Comparison of ENCODE assay signal across 30 cellular contexts in genomic region chr2:220356076-220356475, GRCh38.
DNase-seq lines count a peak whose midpoint lies in the region; ATAC-seq, FAIRE-seq and TF ChIP-seq lines count a peak whose summit lies in the region.
"Had no signal": no experiment of that assay in that cellular context is flagged by ENCODE, and none has a peak within 500 bp of the region (broad histone marks: within the 10 kb centered on the region; RNA-seq: fewer than 3 reads in every experiment).

No MANE protein-coding gene starts in this region.

- BruUV-seq in PC-3 (replicated peaks; lab: Mats Ljungman, UMichigan): no TSS peak

- H3K9me2 ChIP-seq in PC-3 (replicated peaks; ENCODE audit: low read length): no peaks in the 10 kb centered on the region

- intact Hi-C loops in PC-3 (cut with micrococcal nuclease) (no loop called here), thyroid gland (cut with DNase I) (no loop called here)

- H3K27ac ChIP-seq in PC-3 (ENCODE audit: low read length) (no peak overlapping the region), thyroid gland (peak overlapping the region in 1 of 3 donors; percentile 18), small intestine (ENCODE audit: low read depth in 1 of 2, low read length in 1 of 2) (no peak overlapping the region)
- H3K27ac ChIP-seq: cardiac muscle cell, colonic mucosa, RWPE1, spleen had no signal

- CTCF ChIA-PET in PC-3 (lab: Charles Lee) (interaction anchor here (0.6 to 1.2 kb wide), 2 partner anchors 178 to 468 kb away, joined by 3 read pairs; no protein-coding TSS in a partner anchor), GM10248 (lab: Yijun Ruan, JAX) (interaction anchor here (0.6 to 1.4 kb wide), 2 partner anchors 11 to 18 kb away, joined by 3 read pairs; no protein-coding TSS in a partner anchor)

- no peak for FAIRE-seq in small intestine (lab: Jason Lieb, UNC)
- FAIRE-seq: A204.1, islet of Langerhans had no signal

- H4K20me1 ChIP-seq in PC-3 (ENCODE audit: low read length): no peaks in the 10 kb centered on the region

- H3K36me3 ChIP-seq in PC-3 (ENCODE audit: low read depth, low read length) (no peaks in the 10 kb centered on the region), thyroid gland (no peaks in the 10 kb centered on the region), small intestine (ENCODE audit: control insufficient read depth in 2 of 2, insufficient read depth in 2 of 2, low read length in 2 of 2) (no peaks in the 10 kb centered on the region)
- H3K36me3 ChIP-seq: cardiac muscle cell, colonic mucosa, spleen had no signal

- ATAC-seq in PC-3: peak; percentile 78
- no peak for ATAC-seq in HG02885 (IDR thresholded peaks at IDR 0.05; ENCODE audit: poor library complexity, unreplicated experiment)
- ATAC-seq: right cardiac atrium; stimulated activated naive CD8-positive, alpha-beta T cell treated with anti-CD3 and anti-CD28 coated beads, Interleukin-15, Interleukin-2, amounts not matched to agents 100 U/mL and 50 U/mL, for 24 hours had no signal

- no peak overlapping the region for H3K9ac ChIP-seq in PC-3 (ENCODE audit: low read length)

- H3K4me2 ChIP-seq in PC-3 (ENCODE audit: low read length): 0 out of 2 replicates have a peak overlapping the region, but pooled peaks have one; percentile 1

- H3K4me1 ChIP-seq in PC-3 (ENCODE audit: insufficient read depth, low read length) (peaks cover 12% of the 10 kb centered on the region), thyroid gland (peaks cover 0 to 8% of the 10 kb centered on the region in 2 donors), small intestine (ENCODE audit: control insufficient read depth in 2 of 2, insufficient read depth in 1 of 2, low read depth in 1 of 2, low read length in 1 of 2) (no peaks in the 10 kb centered on the region)
- H3K4me1 ChIP-seq: colonic mucosa, spleen had no signal

- no peak for TF ChIP-seq CTCF in PC-3 (conservative IDR thresholded peaks at IDR 0.05; ENCODE audit: low read depth, low read length)
- TF ChIP-seq CTCF in fibroblast of mammary gland (conservative IDR thresholded peaks at IDR 0.05; ENCODE audit: control insufficient read depth, insufficient read depth, low read depth, low read length): no peak
- no peak for TF ChIP-seq CTCF in thyroid gland (IDR thresholded peaks at IDR 0.05)
- no peak for TF ChIP-seq CTCF in GM10248 (IDR thresholded peaks at IDR 0.05; ENCODE audit: control extremely low read depth, extremely low read depth, low read depth, missing control alignments)

- H3K79me2 ChIP-seq in PC-3 (ENCODE audit: low read length): no peaks in the 10 kb centered on the region

- POLR2A ChIA-PET in PC-3 (lab: Charles Lee; ENCODE audit: unreplicated experiment) (no interaction called here), GM10248 (lab: Yijun Ruan, JAX) (no interaction called here)

- H3K27me3 ChIP-seq in PC-3 (ENCODE audit: low read length): no peaks in the 10 kb centered on the region
- no peaks in the 10 kb centered on the region for H3K27me3 ChIP-seq in thyroid gland
- H3K27me3 ChIP-seq in small intestine (ENCODE audit: control insufficient read depth in 2 of 2, insufficient read depth in 2 of 2, low read length in 2 of 2): no peaks in the 10 kb centered on the region
- H3K27me3 ChIP-seq: cardiac muscle cell, colonic mucosa, spleen had no signal

- DNase-seq in NCI-H82 (lab: John Stamatoyannopoulos, UW): peak; percentile 9
- no peak for DNase-seq in NCI-H82 treated with DMSO at 0.1 percent for 48 hours (lab: John Stamatoyannopoulos, UW; ENCODE audit: unreplicated experiment)
- peak; percentile 63 for DNase-seq in PC-3
- peak; percentile 30 for DNase-seq in fibroblast of mammary gland (ENCODE audit: low read depth)
- peak; percentile 22 to 23 for DNase-seq in thyroid gland
- DNase-seq in GM10248 (ENCODE audit: extremely low spot score): no peak
- DNase-seq in small intestine: no peak
- DNase-seq: activated B cell treated with CpG ODN at 0.5 μM for 24 hours; activated CD4-positive, alpha-beta T cell treated with anti-CD3 and anti-CD28 coated beads, Interleukin-2, amount 10 ng/mL, durations not matched to agents 7 days and 5 days; activated effector memory CD4-positive, alpha-beta T cell treated with anti-CD3 and anti-CD28 coated beads, Interleukin-2, amount 50 U/mL, for 16 hours; activated T-cell treated with anti-CD3 and anti-CD28 coated beads, Interleukin-2, amount 50 U/mL, for 24 hours; anterior cingulate cortex; CD4-positive, CD25-positive, alpha-beta regulatory T cell; colonic mucosa; effector CD4-positive, alpha-beta T cell; glutamatergic neuron; HCEC 1CT; NCI-H1092; NCI-H1694 treated with DMSO at 0.1 percent for 48 hours; NCI-H2171; posterior cingulate gyrus; right cardiac atrium; spleen; stimulated activated CD4-positive, alpha-beta T cell treated with anti-CD3 and anti-CD28 coated beads, Interleukin-2, amount 100 ng/mL, for 24 hours; stimulated activated naive CD8-positive, alpha-beta T cell treated with anti-CD3 and anti-CD28 coated beads, Interleukin-15, Interleukin-2, amounts not matched to agents 100 U/mL and 50 U/mL, for 24 hours had no signal

- TF ChIP-seq POLR2A in thyroid gland (IDR thresholded peaks at IDR 0.05): no peak

- WGBS in thyroid gland, 2 donors: 8 to 21% methylated on average over 1 of the region's 1 CpG
- whole genome bisulfite sequencing in small intestine, 3 donors: 3 to 47% (median 8%) methylated on average over 1 of the region's 1 CpG

- no peak overlapping the region for H3K4me3 ChIP-seq in PC-3 (ENCODE audit: low read length)
- no peak overlapping the region for H3K4me3 ChIP-seq in fibroblast of mammary gland (ENCODE audit: control insufficient read depth, low read depth, low read length)
- H3K4me3 ChIP-seq in thyroid gland (replicated peaks in 1 of 3): no peak overlapping the region
- H3K4me3 ChIP-seq in small intestine (ENCODE audit: low read depth in 1 of 2, low read length in 2 of 2): no peak overlapping the region
- H3K4me3 ChIP-seq: cardiac muscle cell, colonic mucosa, spleen had no signal

- no peak overlapping the region for H2AFZ ChIP-seq in PC-3 (ENCODE audit: low read length)

- H3F3A ChIP-seq in PC-3 (ENCODE audit: low read length, unreplicated experiment): no peaks in the 10 kb centered on the region

- H3K9me3 ChIP-seq in PC-3 (ENCODE audit: low read length) (no peaks in the 10 kb centered on the region), thyroid gland (no peaks in the 10 kb centered on the region), small intestine (ENCODE audit: control insufficient read depth, low read depth) (no peaks in the 10 kb centered on the region)
- H3K9me3 ChIP-seq: colonic mucosa had no signal

Comparison
In these comparisons a context has a peak if more than half of its experiments do, and no peak if none do; other contexts are left out.
1. DNase-seq: peak in NCI-H82 (single experiment), PC-3 (single experiment), fibroblast of mammary gland (single experiment) and thyroid gland (2 of 2); none in NCI-H82 treated with DMSO at 0.1 percent for 48 hours (single experiment), GM10248 (single experiment) and small intestine (single experiment).